In genomic region chr22:17628304-17629166, GRCh38 we compare ENCODE assay signal across 8 cellular contexts. TPM values are rescaled to one million over a fixed set of nuclear protein-coding genes. Genes with fewer than 3 reads are reported as not detected.
DNase-seq lines count a peak whose midpoint lies in the region; ATAC-seq and TF ChIP-seq lines count a peak whose summit lies in the region.

ATP6V1E1 (minus strand) TSS chr22:17628749; CDS start chr22:17628635, 114 bp downstream.

- CTCF ChIA-PET in activated CD4-positive, alpha-beta memory T cell treated with anti-CD3 and anti-CD28 coated beads for 36 hours (lab: Charles Lee), result no interaction called here

- peak within 1 kb of the TSS; percentile 55 to 98 (median 92) for H3K27ac ChIP-seq in dorsolateral prefrontal cortex
- H3K27ac ChIP-seq in liver (ENCODE audit: low read depth in 1 of 2, low read length in 2 of 2), result peak within 1 kb of the TSS; percentile 78 to 86

- H3K27me3 ChIP-seq in dorsolateral prefrontal cortex, result no peaks in the 10 kb centered on the region
- H3K27me3 ChIP-seq in liver (ENCODE audit: control insufficient read depth in 4 of 4, insufficient read depth in 4 of 4, low read length in 3 of 4), result no peaks in the 10 kb centered on the region

- H3K9ac ChIP-seq in liver (ENCODE audit: low read depth in 1 of 2, low read length in 2 of 2), result peak within 1 kb of the TSS; percentile 89 to 95

- peak within 1 kb of the TSS; percentile 94 for H3K4me3 Mint-ChIP-seq in activated CD4-positive, alpha-beta memory T cell treated with anti-CD3 and anti-CD28 coated beads for 36 hours

- under 1% methylated on average over 49 of the region's 49 CpGs for WGBS in liver

- peak within 1 kb of the TSS; percentile 79 for H3K27ac Mint-ChIP-seq in activated CD4-positive, alpha-beta memory T cell treated with anti-CD3 and anti-CD28 coated beads for 36 hours

- peak within 1 kb of the TSS; percentile 68 to 100 (median 99) for H3K4me3 ChIP-seq in dorsolateral prefrontal cortex
- peak within 1 kb of the TSS; percentile 90 to 100 (median 98) for H3K4me3 ChIP-seq in liver (ENCODE audit: low read depth in 1 of 3, low read length in 3 of 3)

- peak; percentile 25 to 48 for TF ChIP-seq RAD21 in liver (IDR thresholded peaks at IDR 0.05)

- no peaks in the 10 kb centered on the region for H3K9me3 Mint-ChIP-seq in activated CD4-positive, alpha-beta memory T cell treated with anti-CD3 and anti-CD28 coated beads for 36 hours

- no peaks in the 10 kb centered on the region for H3K9me3 ChIP-seq in liver (ENCODE audit: control insufficient read depth in 4 of 4, low read length in 3 of 4)

- ATAC-seq in GM19438 (IDR thresholded peaks at IDR 0.05; ENCODE audit: low read depth, unreplicated experiment), result peak; percentile 99
- ATAC-seq in HG03575 (IDR thresholded peaks at IDR 0.05; ENCODE audit: extremely low read depth, insufficient number of reproducible peaks, low FRiP score, unreplicated experiment), result peak; percentile 73

- H3K4me1 Mint-ChIP-seq in activated CD4-positive, alpha-beta memory T cell treated with anti-CD3 and anti-CD28 coated beads for 36 hours (ENCODE audit: low read depth), result peaks cover 29% of the 10 kb centered on the region

- POLR2A ChIA-PET in activated CD4-positive, alpha-beta memory T cell treated with anti-CD3 and anti-CD28 coated beads for 36 hours (lab: Charles Lee), result no interaction called here

- peaks cover 7% of the 10 kb centered on the region for H3K36me3 Mint-ChIP-seq in activated CD4-positive, alpha-beta memory T cell treated with anti-CD3 and anti-CD28 coated beads for 36 hours

- H3K36me3 ChIP-seq in liver (ENCODE audit: control insufficient read depth in 4 of 4, insufficient read depth in 3 of 4, low read depth in 1 of 4, low read length in 3 of 4), result peaks cover 0 to 7% (median 0%) of the 10 kb centered on the region in 4 donors

- peaks cover 5 to 14% (median 8%) of the 10 kb centered on the region in 4 donors for H3K4me1 ChIP-seq in liver (ENCODE audit: control insufficient read depth in 4 of 4, insufficient read depth in 4 of 4, low read length in 3 of 4)

- DNase-seq in CD1c-positive myeloid dendritic cell (ENCODE audit: extremely low spot score) (peak; percentile 99), NCI-H82 treated with DMSO at 0.1 percent for 48 hours (lab: John Stamatoyannopoulos, UW; ENCODE audit: unreplicated experiment) (peak; percentile 78), dorsolateral prefrontal cortex (peak; percentile 94 to 99 (median 97))
- DNase-seq in activated CD4-positive, alpha-beta memory T cell treated with anti-CD3 and anti-CD28 coated beads for 36 hours, result peak; percentile 98
- DNase-seq in stimulated activated CD4-positive, alpha-beta T cell treated with anti-CD3 and anti-CD28 coated beads, Interleukin-4, amount 100 ng/mL, for 24 hours, result peak; percentile 96

- intact Hi-C loops in activated CD4-positive, alpha-beta memory T cell treated with anti-CD3 and anti-CD28 coated beads for 36 hours (cut with micrococcal nuclease), result loop anchor here (1.0 to 5.0 kb wide), 3 partner anchors 10 to 546 kb away; partner anchors contain the start of genes BCL2L13, BID and IL17RA
- intact Hi-C loops in dorsolateral prefrontal cortex (cut with DNase I), result loop anchor here in 1 of 2 donors (1.0 to 10.0 kb wide), 2 partner anchors 10 to 464 kb away; partner anchors contain the start of gene BCL2L13

- no peaks in the 10 kb centered on the region for H3K27me3 Mint-ChIP-seq in activated CD4-positive, alpha-beta memory T cell treated with anti-CD3 and anti-CD28 coated beads for 36 hours

- TF ChIP-seq CTCF in dorsolateral prefrontal cortex (IDR thresholded peaks at IDR 0.05 in 54 of 56, conservative IDR thresholded peaks at IDR 0.05 in 2 of 56; ENCODE audit: low read depth in 1 of 56, partially characterized antibody in 56 of 56), result peak in 9 of 56 donors; percentile 7 to 31 (median 14)
- no peak for TF ChIP-seq CTCF in liver (IDR thresholded peaks at IDR 0.05; ENCODE audit: low read depth, low read length, missing input control)

TF ChIP-seq in liver, 16 proteins besides CTCF, POLR2A, EP300 and RAD21:
- TF ChIP-seq YY1 (IDR thresholded peaks at IDR 0.05) (peak; percentile 68), JUND (IDR thresholded peaks at IDR 0.05) (peak in 1 of 2 donors; percentile 28), GABPA (IDR thresholded peaks at IDR 0.05 in 1 of 2, conservative IDR thresholded peaks at IDR 0.05 in 1 of 2) (peak; percentile 74 to 97), SP1 (IDR thresholded peaks at IDR 0.05) (peak; percentile 50), NR2F2 (IDR thresholded peaks at IDR 0.05) (no peak), HNF4G (IDR thresholded peaks at IDR 0.05) (no peak), RXRA (IDR thresholded peaks at IDR 0.05) (peak; percentile 20 to 33), MAX (IDR thresholded peaks at IDR 0.05) (peak; percentile 64), TAF1 (conservative IDR thresholded peaks at IDR 0.05) (no peak), FOXA2 (IDR thresholded peaks at IDR 0.05) (no peak), HNF4A (conservative IDR thresholded peaks at IDR 0.05) (peak; percentile 19 to 21), ZBTB33 (IDR thresholded peaks at IDR 0.05) (peak; percentile 41), REST (IDR thresholded peaks at IDR 0.05) (peak; percentile 76), EGR1 (IDR thresholded peaks at IDR 0.05; ENCODE audit: low read depth in 2 of 2) (peak in 1 of 2 donors; percentile 29), FOXA1 (IDR thresholded peaks at IDR 0.05) (no peak)
- TF ChIP-seq, protein P1, sequence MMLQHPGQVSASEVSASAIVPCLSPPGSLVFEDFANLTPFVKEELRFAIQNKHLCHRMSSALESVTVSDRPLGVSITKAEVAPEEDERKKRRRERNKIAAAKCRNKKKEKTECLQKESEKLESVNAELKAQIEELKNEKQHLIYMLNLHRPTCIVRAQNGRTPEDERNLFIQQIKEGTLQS (IDR thresholded peaks at IDR 0.05), result no peak

RNA-seq across cellular contexts. Expression of gene ATP6V1E1, which starts in this region (rescaled TPM):
- total RNA-seq in activated CD4-positive, alpha-beta memory T cell treated with anti-CD3 and anti-CD28 coated beads for 36 hours, result 10 to 100 TPM; 95.5 to 97.9 TPM
- total RNA-seq in dorsolateral prefrontal cortex (100 to 1,000 TPM; 113 to 439 (median 333) TPM), liver (10 to 100 TPM; 47.5 to 53.1 TPM)
- polyA plus RNA-seq in liver, result 10 to 100 TPM; 44.6 to 50.6 TPM

Comparison
In these comparisons a context has a peak if more than half of its experiments do, and no peak if none do; other contexts are left out.
1. Peak in every context shown above with its lines: DNase-seq, ATAC-seq, H3K4me3 ChIP-seq and H3K27ac ChIP-seq.